In the genomic region with DNA sequence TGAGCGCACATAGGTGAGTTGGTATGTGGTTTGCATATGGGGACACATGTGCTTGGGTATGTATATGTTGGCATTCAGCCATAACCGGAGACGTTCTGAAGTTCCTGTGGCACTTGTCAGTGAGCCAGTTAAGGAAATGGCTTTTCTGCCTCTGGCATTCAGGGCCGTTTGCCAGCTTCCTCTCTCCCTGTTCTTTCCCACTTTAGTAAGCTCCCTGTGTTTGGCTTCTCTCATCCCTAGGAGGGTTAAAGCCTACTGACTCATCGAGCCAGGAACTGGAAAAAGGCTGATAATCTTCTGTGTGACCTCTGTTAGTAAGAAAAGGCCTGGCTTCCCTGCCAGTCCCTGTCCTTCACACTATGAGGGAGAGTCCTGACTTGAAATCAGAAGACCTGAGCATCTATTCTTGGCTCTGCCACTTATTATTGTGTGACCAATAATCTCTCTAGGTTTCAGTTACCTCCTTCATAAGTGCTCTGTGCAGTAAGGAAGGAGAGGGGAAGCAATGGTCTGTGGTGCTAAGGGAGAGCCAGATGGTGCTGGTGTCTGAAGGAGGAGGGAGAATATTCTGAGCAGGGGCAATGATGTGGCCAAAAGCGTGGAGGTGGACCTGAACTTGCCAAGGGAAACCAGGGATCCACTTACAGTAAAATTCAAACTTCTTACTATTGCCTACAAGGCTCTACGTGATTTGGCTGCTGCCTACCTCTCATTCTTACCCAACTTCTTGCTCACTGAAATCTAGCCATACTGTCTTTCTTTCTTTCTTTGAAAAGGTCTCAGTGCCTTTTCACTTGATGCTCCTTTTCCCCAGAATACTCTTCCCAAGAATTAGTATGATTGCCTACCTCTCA, we compare ENCODE assay signal across 8 cellular contexts. TPM values are rescaled to one million over a fixed set of nuclear protein-coding genes. Genes with fewer than 3 reads are reported as not detected.
DNase-seq lines count a peak whose midpoint lies in the region; ATAC-seq and TF ChIP-seq lines count a peak whose summit lies in the region.

No MANE protein-coding gene starts in this region.

- no peak overlapping the region for H3K4me3 Mint-ChIP-seq in H9

- no peak overlapping the region for H4K5ac ChIP-seq in H9 (ENCODE audit: insufficient read length, low read depth, low read length)

- no peak overlapping the region for H2BK15ac ChIP-seq in H9 (ENCODE audit: low read depth, low read length)

- WGBS in H9 (ENCODE audit: extremely low coverage, insufficient read length, low lambda C conversion rate), result no CpG with 5 or more reads among the region's 7 CpGs

- H3K27me3 ChIP-seq in thoracic aorta (replicated peaks; ENCODE audit: insufficient read depth) (no peaks in the 10 kb centered on the region), H9 (ENCODE audit: insufficient read depth, low read length) (no peaks in the 10 kb centered on the region)

- H4K91ac ChIP-seq in H9 (ENCODE audit: insufficient read length, low read depth, low read length), result no peak overlapping the region

- H3K27ac ChIP-seq in thoracic aorta (peak overlapping the region; percentile 66 to 81), H9 (ENCODE audit: insufficient read length, low read depth, low read length) (no peak overlapping the region)

- H3K27me3 Mint-ChIP-seq in H9 (ENCODE audit: low read depth), result no peaks in the 10 kb centered on the region

- H3K79me1 ChIP-seq in H9 (ENCODE audit: insufficient read depth, low read depth, low read length, poor library complexity, severe bottlenecking), result no peaks in the 10 kb centered on the region

- no peak overlapping the region for H3K4ac ChIP-seq in H9 (ENCODE audit: low read depth, low read length)

- H3K9me3 ChIP-seq in thoracic aorta (no peaks in the 10 kb centered on the region), H9 (ENCODE audit: control insufficient read depth, low read depth, low read length) (no peaks in the 10 kb centered on the region)

- no peak overlapping the region for H2AFZ ChIP-seq in H9 (ENCODE audit: low read length)

- no peak overlapping the region for H3K18ac ChIP-seq in H9 (ENCODE audit: insufficient read length, low read depth, low read length)

- no peak overlapping the region for H2BK12ac ChIP-seq in H9 (ENCODE audit: insufficient read length, low read depth, low read length)

- H3K36me3 Mint-ChIP-seq in H9 (ENCODE audit: insufficient read depth in 1 of 3, low read depth in 3 of 3), result no peaks in the 10 kb centered on the region; a peak in 1 of 7 replicates

- H3K56ac ChIP-seq in H9 (ENCODE audit: insufficient read length, low read depth, low read length), result no peak overlapping the region

- H3K27ac Mint-ChIP-seq in H9, result peak overlapping the region in 1 of 3 experiments; percentile 65; a peak in 2 of 7 replicates

- no peaks in the 10 kb centered on the region for H3K23me2 ChIP-seq in H9 (ENCODE audit: insufficient read length, low read depth, low read length, poor library complexity, severe bottlenecking)

- H3K4me2 ChIP-seq in H9 (ENCODE audit: insufficient read depth, insufficient read length, low read length), result no peak overlapping the region

- no peak overlapping the region for H3K23ac ChIP-seq in H9 (ENCODE audit: insufficient read length, low read depth, low read length)

- H4K20me1 ChIP-seq in H9 (ENCODE audit: control insufficient read depth, insufficient read depth, insufficient read length), result no peaks in the 10 kb centered on the region

- TF ChIP-seq CTCF in thoracic aorta (IDR thresholded peaks at IDR 0.05) (no peak), H9 (conservative IDR thresholded peaks at IDR 0.05) (no peak)

- H3K79me2 ChIP-seq in H9 (ENCODE audit: insufficient read depth, low read length), result no peaks in the 10 kb centered on the region

- no peak overlapping the region for H4K8ac ChIP-seq in H9 (replicated peaks; ENCODE audit: insufficient read length, low read depth, low read length)

- H3K9me3 Mint-ChIP-seq in H9, result no peaks in the 10 kb centered on the region

- H2BK120ac ChIP-seq in H9 (ENCODE audit: low read depth, low read length, poor library complexity, severe bottlenecking), result no peak overlapping the region

- H3K14ac ChIP-seq in H9 (ENCODE audit: insufficient read depth, low read length), result no peak overlapping the region

- H2AK5ac ChIP-seq in H9 (ENCODE audit: insufficient read length, low read length), result no peak overlapping the region

- no peaks in the 10 kb centered on the region for H3K4me1 Mint-ChIP-seq in H9

- H3K4me3 ChIP-seq in thoracic aorta, result no peak overlapping the region

- H3T11ph ChIP-seq in H9 (ENCODE audit: low read length), result no peak overlapping the region

- H2BK20ac ChIP-seq in H9 (ENCODE audit: low read depth, low read length, poor library complexity, severe bottlenecking), result no peak overlapping the region

- H2BK5ac ChIP-seq in H9 (ENCODE audit: insufficient read length, low read length), result no peak overlapping the region

- no peaks in the 10 kb centered on the region for H3K36me3 ChIP-seq in thoracic aorta

- H3K9ac ChIP-seq in H9 (ENCODE audit: extremely low read depth, insufficient read length, low read length), result no peak overlapping the region

- peak; percentile 97 for DNase-seq in COLO829 (ENCODE audit: low spot score)
- DNase-seq in NCI-H2029 (lab: John Stamatoyannopoulos, UW), result peak; percentile 79
- peak; percentile 88 for DNase-seq in astrocyte of the hippocampus (ENCODE audit: low read depth, low spot score)
- peak; percentile 9 for DNase-seq in inferior parietal cortex (ENCODE audit: extremely low spot score)
- peak; percentile 39 for DNase-seq in thoracic aorta (ENCODE audit: low spot score)
- no peak for DNase-seq in H9

- H3K4me1 ChIP-seq in thoracic aorta (ENCODE audit: control insufficient read depth in 1 of 2, low read depth in 2 of 2) (peaks cover 21 to 33% of the 10 kb centered on the region in 2 donors), H9 (ENCODE audit: insufficient read depth, low read length) (no peaks in the 10 kb centered on the region)

- ATAC-seq in thoracic aorta (ENCODE audit: insufficient number of reproducible peaks, low FRiP score, low read depth), result peak; percentile 74
- no peak for ATAC-seq in HG03442 (IDR thresholded peaks at IDR 0.05; ENCODE audit: unreplicated experiment)
- no peak for ATAC-seq in GM18858 (IDR thresholded peaks at IDR 0.05; ENCODE audit: unreplicated experiment)

RNA-seq across cellular contexts. Expression of gene ACSS2, which starts 31.4 kb away (rescaled TPM):
- total RNA-seq in thoracic aorta (10 to 100 TPM; 65.9 to 95.4 TPM), H9 (2021) (12.2 and 15.4 TPM in 2 replicates)

RNA-seq across cellular contexts. Expression of gene GGT7, which starts 35.2 kb away (rescaled TPM):
- total RNA-seq in thoracic aorta (10 to 100 TPM; 22.2 to 41.4 TPM), H9 (2021) (38.6 and 40.9 TPM in 2 replicates)

RNA-seq across cellular contexts. Expression of gene GSS, which starts 47.8 kb away (rescaled TPM):
- total RNA-seq in thoracic aorta, result 10 to 100 TPM; 36.5 to 40.5 TPM
- 48.5 and 53.0 TPM in 2 replicates for total RNA-seq in H9 (2021)

RNA-seq across cellular contexts. Expression of gene MYH7B, which starts 47.8 kb away (rescaled TPM):
- total RNA-seq in thoracic aorta, result under 1 TPM; 0.14 to 0.27 TPM
- total RNA-seq in H9 (2021), result 0.22 and 0.42 TPM in 2 replicates
